In genomic region chr1:8423134-8423701, GRCh38 we compare ENCODE assay signal across 9 cellular contexts.
DNase-seq lines count a peak whose midpoint lies in the region; ATAC-seq and TF ChIP-seq lines count a peak whose summit lies in the region.
"Had no signal": no experiment of that assay in that cellular context is flagged by ENCODE, and none has a peak within 500 bp of the region (broad histone marks: within the 10 kb centered on the region; RNA-seq: fewer than 3 reads in every experiment).

No MANE protein-coding gene starts in this region.

- TF ChIP-seq POLR2A in vagina (IDR thresholded peaks at IDR 0.05): no peak

- no peak overlapping the region for H3K4me3 Mint-ChIP-seq in naive thymus-derived CD8-positive, alpha-beta T cell

- peak; percentile 7 to 22 for ATAC-seq in naive thymus-derived CD8-positive, alpha-beta T cell
- ATAC-seq in GM19395 (IDR thresholded peaks at IDR 0.05; ENCODE audit: unreplicated experiment) (no peak), GM21367 (IDR thresholded peaks at IDR 0.05; ENCODE audit: unreplicated experiment) (no peak)

- H3K4me1 ChIP-seq in vagina: peaks cover 44% of the 10 kb centered on the region

- peak overlapping the region; percentile 73 for H3K4me3 ChIP-seq in BJ (ENCODE audit: low read depth, low read length)
- peak overlapping the region; percentile 78 for H3K4me3 ChIP-seq in HL-60 (replicated peaks; ENCODE audit: insufficient read depth, low read length)
- peak overlapping the region; percentile 65 for H3K4me3 ChIP-seq in epithelial cell of esophagus (ENCODE audit: low read length)
- H3K4me3 ChIP-seq in vagina: peak overlapping the region; percentile 71 to 83

- intact Hi-C loops in vagina (cut with DNase I): no loop called here

- peaks cover 34 to 43% (median 41%) of the 10 kb centered on the region in 4 donors for H3K4me1 Mint-ChIP-seq in naive thymus-derived CD8-positive, alpha-beta T cell

- POLR2A ChIA-PET in BJ (lab: Charles Lee): no interaction called here
- POLR2A ChIA-PET in naive thymus-derived CD8-positive, alpha-beta T cell (lab: Charles Lee): interaction anchor here (0.9 to 2.1 kb wide), 8 partner anchors 8 to 462 kb away, joined by 3 to 10 read pairs (median 5); partner anchors contain the start of gene RERE

- no peak for DNase-seq in BJ (ENCODE audit: low read depth)
- DNase-seq in HL-60 (ENCODE audit: low read depth in 1 of 2, low spot score in 1 of 2): no peak
- DNase-seq in activated CD4-positive, alpha-beta T cell treated with anti-CD3 and anti-CD28 coated beads, Interleukin-2, amount 50 U/mL, for 24 hours (ENCODE audit: low read depth in 1 of 2, low spot score in 1 of 2): peak; percentile 17 to 18
- DNase-seq in epithelial cell of esophagus (ENCODE audit: low read depth): no peak
- DNase-seq in naive thymus-derived CD8-positive, alpha-beta T cell: peak in 9 of 10 donors; percentile 15 to 64 (median 33)
- DNase-seq in vagina (ENCODE audit: extremely low spot score in 2 of 2): no peak

- no peak overlapping the region for H3K27ac Mint-ChIP-seq in naive thymus-derived CD8-positive, alpha-beta T cell

- H3K36me3 ChIP-seq in BJ (ENCODE audit: control insufficient read depth, insufficient read depth, low read length) (peaks cover 3% of the 10 kb centered on the region; the same call in 1 of the 2 replicates), vagina (no peaks in the 10 kb centered on the region)

- H3K27me3 Mint-ChIP-seq in naive thymus-derived CD8-positive, alpha-beta T cell: no peaks in the 10 kb centered on the region

- H3K27me3 ChIP-seq in BJ (ENCODE audit: control insufficient read depth, insufficient read depth, low read length) (no peaks in the 10 kb centered on the region), HL-60 (ENCODE audit: insufficient read depth, poor library complexity, severe bottlenecking) (no peaks in the 10 kb centered on the region), vagina (no peaks in the 10 kb centered on the region)

- peaks cover 0 to 7% (median 6%) of the 10 kb centered on the region in 3 donors for H3K36me3 Mint-ChIP-seq in naive thymus-derived CD8-positive, alpha-beta T cell

- no peak for TF ChIP-seq CTCF in BJ (IDR thresholded peaks at IDR 0.05; ENCODE audit: insufficient read depth, low read depth, low read length)
- TF ChIP-seq CTCF in HL-60 (IDR thresholded peaks at IDR 0.05; ENCODE audit: insufficient read depth, low read length): no peak
- TF ChIP-seq CTCF in epithelial cell of esophagus (IDR thresholded peaks at IDR 0.05; ENCODE audit: insufficient read depth, low read depth, low read length, missing control alignments): no peak
- no peak for TF ChIP-seq CTCF in vagina (IDR thresholded peaks at IDR 0.05)

- H3K27ac ChIP-seq in HL-60 (replicated peaks): peak overlapping the region; percentile 85
- peak overlapping the region; percentile 99 for H3K27ac ChIP-seq in vagina

- H3K9me3 ChIP-seq in vagina: no peaks in the 10 kb centered on the region

- CTCF ChIA-PET in BJ (lab: Yijun Ruan, JAX): interaction anchor here (0.5 to 1.9 kb wide), 3 partner anchors 11 to 261 kb away, joined by 3 to 5 read pairs (median 4); no protein-coding TSS in a partner anchor

- no peaks in the 10 kb centered on the region for H3K9me3 Mint-ChIP-seq in naive thymus-derived CD8-positive, alpha-beta T cell
- H3K9me3 Mint-ChIP-seq: nephron had no signal

Comparison
In these comparisons a context has a peak if more than half of its experiments do, and no peak if none do; other contexts are left out.
1. DNase-seq: peak in activated CD4-positive, alpha-beta T cell treated with anti-CD3 and anti-CD28 coated beads, Interleukin-2, amount 50 U/mL, for 24 hours (2 of 2) and naive thymus-derived CD8-positive, alpha-beta T cell (9 of 10); none in BJ (single experiment), HL-60 (0 of 2), epithelial cell of esophagus (single experiment) and vagina (0 of 2).
2. ATAC-seq: peak in naive thymus-derived CD8-positive, alpha-beta T cell (2 of 2); none in GM19395 (single experiment) and GM21367 (single experiment).
3. Peak in every context shown above with its lines, with median percentiles within 50 percentile points of each other: H3K4me3 ChIP-seq.